ENCODE assay signal across 9 cellular contexts in the genomic region with DNA sequence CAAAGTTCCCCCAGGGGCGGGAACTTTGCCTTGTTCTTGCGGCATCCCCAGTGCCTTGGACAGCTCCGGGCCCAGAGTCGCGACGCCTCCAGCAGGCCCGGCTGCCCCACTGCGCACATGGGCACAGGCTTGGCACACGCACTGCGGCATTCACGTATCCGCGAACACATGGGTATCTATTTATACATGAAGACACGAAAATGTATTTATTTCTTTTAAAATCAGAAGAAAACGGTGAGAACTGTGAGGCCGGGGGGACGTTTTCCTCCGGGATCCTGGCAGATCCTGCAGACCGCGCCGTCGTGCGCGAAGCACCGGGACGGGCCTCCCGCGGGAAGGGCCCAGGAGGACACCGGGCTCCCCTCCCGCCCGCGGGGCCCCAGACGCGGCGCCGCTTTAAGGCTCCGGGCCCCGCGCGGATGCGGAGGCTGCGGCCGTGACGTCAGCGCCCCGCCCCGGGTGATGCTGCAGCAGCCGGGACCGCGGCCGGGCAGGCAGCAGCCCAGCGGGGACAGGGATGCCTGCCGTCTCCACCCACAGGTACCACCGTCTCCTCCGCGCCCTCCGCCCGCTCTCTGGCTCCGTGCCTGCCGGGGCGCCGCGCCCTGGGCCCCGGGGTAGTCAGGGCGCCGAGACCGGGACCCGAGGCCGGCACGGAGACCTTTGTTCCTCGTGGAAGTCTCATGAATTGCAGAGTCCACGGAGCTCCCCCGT. TPM values are rescaled to one million over a fixed set of nuclear protein-coding genes. Genes with fewer than 3 reads are reported as not detected.
A peak's percentile ranks its signal among the peaks of the same experiment; 100 is the strongest.
DNase-seq lines count a peak whose midpoint lies in the region; ATAC-seq, FAIRE-seq and TF ChIP-seq lines count a peak whose summit lies in the region.
"Had no signal": no experiment of that assay in that cellular context is flagged by ENCODE, and none has a peak within 500 bp of the region (broad histone marks: within the 10 kb centered on the region; RNA-seq: fewer than 3 reads in every experiment).

A gene (plus strand): TSS at position 468 of the 714 bp plus-strand sequence. CDS start 6,216 bp downstream, outside the sequence.

- peaks cover 9% of the 10 kb centered on the region for H3K9me3 Mint-ChIP-seq in dendritic cell treated with granulocyte-macrophage colony-stimulating factor and Interleukin-4, amounts not matched to agents 40 ng/mL and 50 ng/mL, for 4 days

- peaks cover 10% of the 10 kb centered on the region for H3K79me2 ChIP-seq in HepG2 (ENCODE audit: insufficient read depth, low read length)

- no peak within 1 kb of the TSS for H2AFZ ChIP-seq in HepG2 (ENCODE audit: low read length)

- H3K27me3 ChIP-seq in HepG2 (ENCODE audit: control insufficient read depth in 1 of 2, insufficient read depth in 2 of 2, low read length in 2 of 2), result peaks cover 2 to 6% of the 10 kb centered on the region in 2 experiments; a peak in 1 of 5 replicates

- no peak for TF ChIP-seq POLR2A in GM12892 (IDR thresholded peaks at IDR 0.05; ENCODE audit: low read depth, low read length)
- no peak for TF ChIP-seq POLR2A in HepG2 (IDR thresholded peaks at IDR 0.05; ENCODE audit: insufficient read depth in 1 of 2, low read depth in 2 of 2, low read length in 2 of 2)

- no peak within 1 kb of the TSS for H3K27ac ChIP-seq in HepG2 (ENCODE audit: extremely low read length, insufficient read depth, low read length)

- H3K9ac ChIP-seq in HepG2 (ENCODE audit: insufficient read depth, low read depth, low read length), result no peak within 1 kb of the TSS

- peaks cover 43% of the 10 kb centered on the region for H3K4me1 ChIP-seq in HepG2 (ENCODE audit: insufficient read depth, low read length)

- H3K4me3 Mint-ChIP-seq in dendritic cell treated with granulocyte-macrophage colony-stimulating factor and Interleukin-4, amounts not matched to agents 40 ng/mL and 50 ng/mL, for 4 days, result peak within 1 kb of the TSS; percentile 75

- H3K4me3 ChIP-seq in HepG2 (replicated peaks in 1 of 3; ENCODE audit: insufficient read depth in 1 of 3, low read depth in 2 of 3, low read length in 3 of 3), result peak within 1 kb of the TSS in 2 of 3 experiments; percentile 8 to 43; a peak in 2 of 6 replicates

- intact Hi-C loops in dendritic cell treated with granulocyte-macrophage colony-stimulating factor and Interleukin-4, amounts not matched to agents 40 ng/mL and 50 ng/mL, for 4 days (cut with micrococcal nuclease), result loop anchor here (1.0 kb wide), 1 partner anchor 292 kb away; a partner anchor contains a TSS
- intact Hi-C loops in HepG2 (cut with micrococcal nuclease; ENCODE audit: unreplicated experiment), result loop anchor here (10.0 kb wide), 1 partner anchor 123 kb away; no protein-coding TSS in a partner anchor

- no peak for TF ChIP-seq RAD21 in HepG2 (CRISPR knock-in tag; IDR thresholded peaks at IDR 0.05)

- in situ Hi-C loops in HepG2 (cut with HindIII; ENCODE audit: extremely low pct_ligation_motif_present, low pct_unique_long_range_greater_than_20kb), result loop anchor here (10.0 kb wide), 1 partner anchor 303 kb away; no protein-coding TSS in a partner anchor

- H3K36me3 Mint-ChIP-seq in dendritic cell treated with granulocyte-macrophage colony-stimulating factor and Interleukin-4, amounts not matched to agents 40 ng/mL and 50 ng/mL, for 4 days (ENCODE audit: low read depth), result no peaks in the 10 kb centered on the region

- TF ChIP-seq CTCF in HepG2 (CRISPR knock-in tag; IDR thresholded peaks at IDR 0.05), result no peak

- H3K36me3 ChIP-seq in HepG2 (replicated peaks in 1 of 2; ENCODE audit: control insufficient read depth in 1 of 2, insufficient read depth in 2 of 2, low read length in 2 of 2), result no peaks in the 10 kb centered on the region; a peak in 1 of 5 replicates

- FAIRE-seq in GM12892 (lab: Jason Lieb, UNC) (peak; percentile 46), HepG2 (lab: Jason Lieb, UNC) (no peak)
- FAIRE-seq: islet of Langerhans had no signal

- DNase-seq in GM12892 (ENCODE audit: insufficient read length) (peak; percentile 79), NCI-H2081 (lab: John Stamatoyannopoulos, UW) (peak; percentile 70 to 80), HepG2 (ENCODE audit: low spot score) (no peak), NCI-H187 treated with DMSO at 0.1 percent for 48 hours (lab: John Stamatoyannopoulos, UW) (no peak)
- DNase-seq in activated CD4-positive, alpha-beta T cell treated with anti-CD3 and anti-CD28 coated beads, Interleukin-2, amount 50 U/mL, for 4 hours, result peak; percentile 71 to 73
- peak; percentile 83 to 88 for DNase-seq in stimulated activated CD4-positive, alpha-beta T cell treated with anti-CD3 and anti-CD28 coated beads, Interleukin-2, amount 100 ng/mL, for 24 hours

- no peak for ATAC-seq in HepG2
- ATAC-seq in HG03439 (IDR thresholded peaks at IDR 0.05; ENCODE audit: unreplicated experiment), result no peak

- H3K27ac Mint-ChIP-seq in dendritic cell treated with granulocyte-macrophage colony-stimulating factor and Interleukin-4, amounts not matched to agents 40 ng/mL and 50 ng/mL, for 4 days, result peak within 1 kb of the TSS; percentile 60

- no peaks in the 10 kb centered on the region for H4K20me1 ChIP-seq in HepG2 (ENCODE audit: insufficient read depth, low read length)

- peaks cover 27% of the 10 kb centered on the region for H3K4me1 Mint-ChIP-seq in dendritic cell treated with granulocyte-macrophage colony-stimulating factor and Interleukin-4, amounts not matched to agents 40 ng/mL and 50 ng/mL, for 4 days (ENCODE audit: low read depth)

- H3K4me2 ChIP-seq in HepG2 (ENCODE audit: low read depth, low read length), result peak within 1 kb of the TSS; percentile 27

- H3K27me3 Mint-ChIP-seq in dendritic cell treated with granulocyte-macrophage colony-stimulating factor and Interleukin-4, amounts not matched to agents 40 ng/mL and 50 ng/mL, for 4 days, result peaks cover 82% of the 10 kb centered on the region

- H3K9me3 ChIP-seq in HepG2 (ENCODE audit: low read length), result no peaks in the 10 kb centered on the region

- CTCF ChIA-PET in HepG2 (lab: Yijun Ruan, JAX; ENCODE audit: low intra/inter-chr PET ratio, low total read pairs), result no interaction called here

- POLR2A ChIA-PET in HepG2 (lab: Yijun Ruan, JAX), result no interaction called here

- WGBS in HepG2 (ENCODE audit: low lambda C conversion rate), result 71% methylated on average over 25 of the region's 73 CpGs

- TF ChIP-seq EP300 in HepG2 (IDR thresholded peaks at IDR 0.05; ENCODE audit: low read depth in 2 of 2, low read length in 2 of 2), result no peak
- no peak for TF ChIP-seq EP300 in HepG2 (CRISPR knock-in tag; IDR thresholded peaks at IDR 0.05; ENCODE audit: borderline replicate concordance)

- BruUV-seq in HepG2 (replicated peaks; lab: Mats Ljungman, UMichigan), result no TSS peak

TF ChIP-seq in HepG2, 621 proteins besides CTCF, POLR2A, EP300 and RAD21 (continues in another document):
- TF ChIP-seq ZNF567 (CRISPR knock-in tag; IDR thresholded peaks at IDR 0.05; ENCODE audit: borderline replicate concordance) (no peak), MATR3 (CRISPR knock-in tag; IDR thresholded peaks at IDR 0.05) (no peak), SP5 (CRISPR knock-in tag; IDR thresholded peaks at IDR 0.05; ENCODE audit: borderline replicate concordance, low read depth) (no peak), MED8 (CRISPR knock-in tag; IDR thresholded peaks at IDR 0.05; ENCODE audit: insufficient replicate concordance) (no peak)

RNA-seq across cellular contexts. Expression of the gene that starts here (rescaled TPM):
- polyA plus RNA-seq in GM12892 (2012; ENCODE audit: missing spikeins), result not detected
- total RNA-seq in HepG2 (2016; rRNA removed; fragmentation: Illumina TruSeq; extraction: Trizol), result not detected in 2 replicates
- total RNA-seq in HepG2 (2016; cell fraction: cytosol; rRNA removed; fragmentation: Illumina TruSeq; extraction: Trizol; ENCODE audit: low read depth), result not detected in 2 replicates
- not detected in 2 replicates for total RNA-seq in HepG2 (2016; cell fraction: insoluble cytoplasmic fraction; rRNA removed; fragmentation: Illumina TruSeq; extraction: Trizol)
- total RNA-seq in HepG2 (2016; cell fraction: membrane; rRNA removed; fragmentation: Illumina TruSeq; extraction: Trizol), result not detected in 2 replicates
- total RNA-seq in HepG2 (2016; cell fraction: nucleus; rRNA removed; fragmentation: Illumina TruSeq; extraction: Trizol), result not detected in 2 replicates
- 0.05 TPM in 1 of 2 replicates, not detected in the other for polyA plus RNA-seq in HepG2 (2011; rRNA removed)
- 0.03 TPM in 1 of 2 replicates, not detected in the other for polyA plus RNA-seq in HepG2 (2011; cell fraction: cytosol; rRNA removed)
- 0.09 TPM in 1 of 2 replicates, not detected in the other for polyA plus RNA-seq in HepG2 (2011; cell fraction: nucleus; rRNA removed)
- polyA plus RNA-seq in HepG2 (2012), result not detected in 2 replicates
- polyA plus RNA-seq in HepG2 (2016; cell fraction: cytosol; fragmentation: Illumina TruSeq; extraction: Trizol; ENCODE audit: low read depth), result not detected in 2 replicates
- polyA plus RNA-seq in HepG2 (2016; cell fraction: insoluble cytoplasmic fraction; fragmentation: Illumina TruSeq; extraction: Trizol; ENCODE audit: low read depth), result not detected in 2 replicates
- not detected in 2 replicates for polyA plus RNA-seq in HepG2 (2016; cell fraction: membrane; fragmentation: Illumina TruSeq; extraction: Trizol; ENCODE audit: low read depth)
- polyA plus RNA-seq in HepG2 (2016; cell fraction: nucleus; fragmentation: Illumina TruSeq; extraction: Trizol; ENCODE audit: insufficient read depth, low read depth), result not detected in 2 replicates
- not detected in 2 replicates for polyA minus RNA-seq in HepG2 (2011; rRNA and poly(A)+ RNA removed; ENCODE audit: low replicate concordance)
- polyA minus RNA-seq in HepG2 (2011; cell fraction: cytosol; rRNA and poly(A)+ RNA removed), result not detected in 2 replicates
- not detected in 2 replicates for polyA minus RNA-seq in HepG2 (2011; cell fraction: nucleus; rRNA and poly(A)+ RNA removed)

Comparison
In these comparisons a context has a peak if more than half of its experiments do, and no peak if none do; other contexts are left out.
1. DNase-seq: peak in GM12892 (single experiment), NCI-H2081 (2 of 2), activated CD4-positive, alpha-beta T cell treated with anti-CD3 and anti-CD28 coated beads, Interleukin-2, amount 50 U/mL, for 4 hours (2 of 2) and stimulated activated CD4-positive, alpha-beta T cell treated with anti-CD3 and anti-CD28 coated beads, Interleukin-2, amount 100 ng/mL, for 24 hours (2 of 2); none in HepG2 (single experiment) and NCI-H187 treated with DMSO at 0.1 percent for 48 hours (single experiment).